ENCODE assay signal across 11 cellular contexts in the genomic region with DNA sequence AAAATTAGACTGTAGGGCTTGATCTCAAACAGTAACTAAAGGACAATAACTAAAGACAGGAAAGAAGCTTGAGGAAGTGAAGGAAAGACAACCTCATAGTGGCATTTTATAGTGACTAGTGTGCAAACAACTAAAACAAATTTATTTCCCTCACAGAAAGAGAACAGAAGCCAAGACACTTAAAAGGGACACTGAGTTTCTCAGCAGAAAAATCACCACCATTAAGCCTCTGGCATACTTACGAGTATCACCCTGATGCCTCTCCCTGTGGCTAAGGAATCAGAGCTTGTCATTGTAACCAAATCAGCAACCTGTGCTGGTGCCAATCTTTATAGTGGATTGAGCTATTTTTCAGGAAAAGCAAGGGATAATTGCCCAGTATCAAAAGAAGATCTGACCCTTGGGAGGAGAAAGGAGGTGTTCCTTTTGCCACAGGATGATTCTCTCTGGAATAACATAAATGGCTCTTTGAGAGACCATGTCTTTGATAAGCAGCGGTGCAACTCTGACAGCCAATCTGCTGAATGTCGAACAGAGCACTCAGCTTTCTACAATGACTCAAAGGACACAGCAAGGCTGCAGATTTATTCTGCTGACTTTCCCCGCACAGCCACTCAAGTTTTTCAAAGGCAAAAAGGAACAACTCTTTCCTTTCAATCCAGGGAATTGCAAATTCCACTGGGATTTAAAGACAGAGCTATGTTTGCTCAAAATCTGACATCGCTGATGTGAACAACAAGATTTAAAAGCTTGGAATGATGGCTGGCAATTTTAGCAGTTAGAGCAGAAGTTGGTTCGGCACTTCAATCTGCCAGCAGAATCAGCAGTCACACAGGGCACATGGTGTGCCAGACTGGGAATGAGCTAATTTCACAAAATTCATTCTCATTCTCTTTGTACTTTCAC. TPM values are rescaled to one million over a fixed set of nuclear protein-coding genes. Genes with fewer than 3 reads are reported as not detected.
DNase-seq lines count a peak whose midpoint lies in the region; ATAC-seq, FAIRE-seq and TF ChIP-seq lines count a peak whose summit lies in the region.
"Had no signal": no experiment of that assay in that cellular context is flagged by ENCODE, and none has a peak within 500 bp of the region (broad histone marks: within the 10 kb centered on the region; RNA-seq: fewer than 3 reads in every experiment).

No MANE protein-coding gene starts in this region.

- intact Hi-C loops in testis (cut with DNase I; ENCODE audit: low total_unique reads) = no loop called here

- peak; percentile 37 for DNase-seq in NCI-H2227 treated with DMSO at 0.1 percent for 48 hours (lab: John Stamatoyannopoulos, UW)
- peak; percentile 24 for DNase-seq in choroid plexus epithelial cell (ENCODE audit: low read depth)
- peak; percentile 69 for DNase-seq in medulla oblongata (ENCODE audit: extremely low spot score)
- DNase-seq in testis = peak; percentile 40
- no peak for DNase-seq in RCC 7860 (ENCODE audit: low spot score)
- DNase-seq: activated CD4-positive, CD25-positive, alpha-beta regulatory T cell; activated naive CD8-positive, alpha-beta T cell treated with anti-CD3 and anti-CD28 coated beads, Interleukin-2, amount 50 U/mL, for 24 hours; GDM1; NCI-H526 treated with DMSO at 0.1 percent for 48 hours had no signal

- no peaks in the 10 kb centered on the region for H3K9me3 ChIP-seq in testis

- H3K4me3 ChIP-seq in choroid plexus epithelial cell (ENCODE audit: low read depth, low read length) = no peak overlapping the region
- H3K4me3 ChIP-seq in testis = no peak overlapping the region

- no peaks in the 10 kb centered on the region for H3K36me3 ChIP-seq in testis (ENCODE audit: low read depth, missing control alignments)

- no peak for ATAC-seq in GM18505 (IDR thresholded peaks at IDR 0.05; ENCODE audit: unreplicated experiment)
- no peak for ATAC-seq in HG03342 (IDR thresholded peaks at IDR 0.05; ENCODE audit: unreplicated experiment)
- ATAC-seq: activated naive CD8-positive, alpha-beta T cell treated with anti-CD3 and anti-CD28 coated beads, Interleukin-2, amount 50 U/mL, for 24 hours had no signal

- TF ChIP-seq POLR2A in testis (IDR thresholded peaks at IDR 0.05) (no peak), GM18505 (IDR thresholded peaks at IDR 0.05; ENCODE audit: borderline replicate concordance, extremely low read depth, insufficient read depth, insufficient read length) (no peak)

- 22 to 39% methylated on average over 6 of the region's 6 CpGs for WGBS in testis, 2 donors

- H3K4me1 ChIP-seq in testis = peaks cover 59% of the 10 kb centered on the region

- no peaks in the 10 kb centered on the region for H3K27me3 ChIP-seq in testis

- H3K27ac ChIP-seq in testis = peak overlapping the region; percentile 65 to 83

- FAIRE-seq in RCC 7860 (lab: Jason Lieb, UNC) = no peak

- TF ChIP-seq CTCF in choroid plexus epithelial cell (conservative IDR thresholded peaks at IDR 0.05; ENCODE audit: low read depth, low read length) (no peak), testis (IDR thresholded peaks at IDR 0.05) (no peak)

RNA-seq across cellular contexts. Expression of gene ATF7, which starts 34.6 kb away (rescaled TPM):
- total RNA-seq in testis = 10 to 100 TPM; 55.1 to 59.8 TPM
- polyA plus RNA-seq in testis (ENCODE audit: insufficient read depth, low read depth, low replicate concordance) = 31.6 TPM
